In genomic region chr18:9021458-9021857, GRCh38 we compare ENCODE assay signal across 11 cellular contexts.
"Had no signal": no experiment of that assay in that cellular context is flagged by ENCODE, and none has a peak within 500 bp of the region (broad histone marks: within the 10 kb centered on the region; RNA-seq: fewer than 3 reads in every experiment).

No MANE protein-coding gene starts in this region.

- ATAC-seq: GM23338, HCT116 had no signal

- H3K9ac ChIP-seq: GM23248 had no signal

- DNase-seq: GM23248, GOT3, H7, H9, HCEC 1CT, HFFc6 had no signal

- H3K36me3 ChIP-seq: HAP-1 had no signal

- FAIRE-seq: H1, H54 had no signal

- H3K4me3 ChIP-seq: GM23248, GM23338, HAP-1 had no signal
